Comparison of ENCODE assay signal across 1 cellular context in genomic region chr13:83229574-83230300, GRCh38.
TF ChIP-seq lines count a peak whose summit lies in the region.

No MANE protein-coding gene starts in this region.

TF ChIP-seq in GM23338, 12 proteins besides CTCF, POLR2A, EP300 and RAD21 (continued from another document):
- TF ChIP-seq ETS1 (IDR thresholded peaks at IDR 0.05) (no peak), CREB1 (CRISPR knock-in tag; IDR thresholded peaks at IDR 0.05; ENCODE audit: low read depth) (no peak), EZH2 (IDR thresholded peaks at IDR 0.05; ENCODE audit: low read depth, unreplicated experiment) (no peak), NANOG (IDR thresholded peaks at IDR 0.05; ENCODE audit: borderline replicate concordance) (no peak), ZNF331 (CRISPR knock-in tag; IDR thresholded peaks at IDR 0.05; ENCODE audit: low read depth) (no peak), REST (IDR thresholded peaks at IDR 0.05; ENCODE audit: unreplicated experiment) (no peak), POLR2AphosphoS5 (IDR thresholded peaks at IDR 0.05; ENCODE audit: low read depth) (no peak), EZH2phosphoT487 (IDR thresholded peaks at IDR 0.05; ENCODE audit: unreplicated experiment) (no peak), STAT1 (IDR thresholded peaks at IDR 0.05; ENCODE audit: unreplicated experiment) (no peak)
